In the genomic region with DNA sequence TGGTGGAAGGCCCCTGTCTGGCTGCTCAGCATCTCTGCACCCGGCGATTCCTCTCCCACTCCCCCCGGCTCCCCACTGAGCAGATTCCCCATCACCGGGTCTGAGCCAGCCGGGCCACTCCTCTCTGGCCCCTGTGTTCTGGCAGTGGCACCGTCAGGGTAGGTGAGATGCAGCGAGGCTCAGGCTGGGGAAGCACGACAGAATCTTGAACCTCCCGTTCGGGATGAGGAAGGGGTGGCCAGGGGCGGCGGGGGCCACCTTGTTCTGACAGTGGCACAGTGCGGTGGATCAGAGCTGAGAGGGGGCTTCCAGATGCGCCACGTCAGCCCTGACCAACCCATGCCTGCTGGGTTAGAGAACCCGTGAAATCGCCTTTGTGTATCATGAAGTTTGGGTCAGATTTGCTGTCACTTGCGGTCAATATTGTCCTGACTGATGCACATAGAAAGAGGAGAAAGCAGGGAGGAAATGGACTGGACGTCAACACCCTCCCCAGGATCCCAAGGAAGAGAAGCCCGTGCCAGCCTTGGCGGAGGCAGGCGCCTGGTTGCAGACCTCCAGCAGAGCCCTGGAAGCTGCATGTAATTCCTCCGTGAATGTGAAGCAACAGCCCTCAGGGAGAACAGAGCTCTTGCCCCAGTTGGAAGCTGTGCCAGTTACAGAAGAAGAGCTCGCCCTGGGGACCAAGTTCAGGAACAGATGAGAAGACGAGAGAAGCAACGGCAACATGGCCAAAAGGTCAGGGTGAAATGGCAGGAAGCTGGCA, we compare ENCODE assay signal across 2 cellular contexts.
TF ChIP-seq lines count a peak whose summit lies in the region.

No MANE protein-coding gene starts in this region.

TF ChIP-seq in SK-N-SH, 30 proteins besides CTCF, POLR2A, EP300 and RAD21 (continued from another document):
- TF ChIP-seq, protein P1, sequence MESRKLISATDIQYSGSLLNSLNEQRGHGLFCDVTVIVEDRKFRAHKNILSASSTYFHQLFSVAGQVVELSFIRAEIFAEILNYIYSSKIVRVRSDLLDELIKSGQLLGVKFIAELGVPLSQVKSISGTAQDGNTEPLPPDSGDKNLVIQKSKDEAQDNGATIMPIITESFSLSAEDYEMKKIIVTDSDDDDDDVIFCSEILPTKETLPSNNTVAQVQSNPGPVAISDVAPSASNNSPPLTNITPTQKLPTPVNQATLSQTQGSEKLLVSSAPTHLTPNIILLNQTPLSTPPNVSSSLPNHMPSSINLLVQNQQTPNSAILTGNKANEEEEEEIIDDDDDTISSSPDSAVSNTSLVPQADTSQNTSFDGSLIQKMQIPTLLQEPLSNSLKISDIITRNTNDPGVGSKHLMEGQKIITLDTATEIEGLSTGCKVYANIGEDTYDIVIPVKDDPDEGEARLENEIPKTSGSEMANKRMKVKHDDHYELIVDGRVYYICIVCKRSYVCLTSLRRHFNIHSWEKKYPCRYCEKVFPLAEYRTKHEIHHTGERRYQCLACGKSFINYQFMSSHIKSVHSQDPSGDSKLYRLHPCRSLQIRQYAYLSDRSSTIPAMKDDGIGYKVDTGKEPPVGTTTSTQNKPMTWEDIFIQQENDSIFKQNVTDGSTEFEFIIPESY (IDR thresholded peaks at IDR 0.05; ENCODE audit: borderline replicate concordance, low read depth), result no peak
- TF ChIP-seq, protein P2, sequence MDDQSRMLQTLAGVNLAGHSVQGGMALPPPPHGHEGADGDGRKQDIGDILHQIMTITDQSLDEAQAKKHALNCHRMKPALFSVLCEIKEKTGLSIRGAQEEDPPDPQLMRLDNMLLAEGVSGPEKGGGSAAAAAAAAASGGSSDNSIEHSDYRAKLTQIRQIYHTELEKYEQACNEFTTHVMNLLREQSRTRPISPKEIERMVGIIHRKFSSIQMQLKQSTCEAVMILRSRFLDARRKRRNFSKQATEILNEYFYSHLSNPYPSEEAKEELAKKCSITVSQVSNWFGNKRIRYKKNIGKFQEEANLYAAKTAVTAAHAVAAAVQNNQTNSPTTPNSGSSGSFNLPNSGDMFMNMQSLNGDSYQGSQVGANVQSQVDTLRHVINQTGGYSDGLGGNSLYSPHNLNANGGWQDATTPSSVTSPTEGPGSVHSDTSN (IDR thresholded peaks at IDR 0.05), result no peak
- TF ChIP-seq FOXM1 (IDR thresholded peaks at IDR 0.05; ENCODE audit: low read depth) (no peak), RXRA (IDR thresholded peaks at IDR 0.05; ENCODE audit: borderline replicate concordance, low read depth) (no peak), NFIC (IDR thresholded peaks at IDR 0.05; ENCODE audit: borderline replicate concordance) (no peak)

TF ChIP-seq in SK-N-SH treated with all-trans-retinoic acid at 6 μM for 48 hours, 23 proteins besides CTCF, POLR2A, EP300 and RAD21:
- TF ChIP-seq, protein P3, sequence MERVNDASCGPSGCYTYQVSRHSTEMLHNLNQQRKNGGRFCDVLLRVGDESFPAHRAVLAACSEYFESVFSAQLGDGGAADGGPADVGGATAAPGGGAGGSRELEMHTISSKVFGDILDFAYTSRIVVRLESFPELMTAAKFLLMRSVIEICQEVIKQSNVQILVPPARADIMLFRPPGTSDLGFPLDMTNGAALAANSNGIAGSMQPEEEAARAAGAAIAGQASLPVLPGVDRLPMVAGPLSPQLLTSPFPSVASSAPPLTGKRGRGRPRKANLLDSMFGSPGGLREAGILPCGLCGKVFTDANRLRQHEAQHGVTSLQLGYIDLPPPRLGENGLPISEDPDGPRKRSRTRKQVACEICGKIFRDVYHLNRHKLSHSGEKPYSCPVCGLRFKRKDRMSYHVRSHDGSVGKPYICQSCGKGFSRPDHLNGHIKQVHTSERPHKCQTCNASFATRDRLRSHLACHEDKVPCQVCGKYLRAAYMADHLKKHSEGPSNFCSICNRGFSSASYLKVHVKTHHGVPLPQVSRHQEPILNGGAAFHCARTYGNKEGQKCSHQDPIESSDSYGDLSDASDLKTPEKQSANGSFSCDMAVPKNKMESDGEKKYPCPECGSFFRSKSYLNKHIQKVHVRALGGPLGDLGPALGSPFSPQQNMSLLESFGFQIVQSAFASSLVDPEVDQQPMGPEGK (CRISPR knock-in tag; IDR thresholded peaks at IDR 0.05; ENCODE audit: borderline replicate concordance), result no peak
TF ChIP-seq in SK-N-SH treated with all-trans-retinoic acid at 6 μM for 48 hours: peak in this region for 0.
